9 cellular contexts compared by ENCODE assay signal in the genomic region with DNA sequence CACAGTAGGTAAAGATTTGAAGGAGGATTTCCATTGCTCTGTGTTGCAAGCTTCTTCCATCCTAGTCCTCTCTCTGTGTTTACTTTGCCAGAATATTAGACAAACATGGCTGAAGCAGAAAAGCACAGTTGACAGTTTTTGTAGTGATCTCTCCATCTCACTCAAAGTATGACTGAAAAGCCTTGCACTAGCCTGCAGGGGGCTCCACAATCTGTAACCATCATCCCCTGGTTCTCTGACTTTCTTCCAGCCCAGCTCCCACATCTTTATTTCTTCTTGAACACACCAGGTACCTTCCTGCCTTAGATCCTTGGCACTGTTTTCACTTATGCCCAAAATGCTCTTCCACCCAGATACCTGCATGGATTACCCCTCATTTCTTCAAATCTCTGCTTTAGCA. TPM values are rescaled to one million over a fixed set of nuclear protein-coding genes. Genes with fewer than 3 reads are reported as not detected.
DNase-seq lines count a peak whose midpoint lies in the region; ATAC-seq and TF ChIP-seq lines count a peak whose summit lies in the region.
"Had no signal": no experiment of that assay in that cellular context is flagged by ENCODE, and none has a peak within 500 bp of the region (broad histone marks: within the 10 kb centered on the region; RNA-seq: fewer than 3 reads in every experiment).

No MANE protein-coding gene starts in this region.

- POLR2A ChIA-PET in PC-9 (lab: Charles Lee; ENCODE audit: unreplicated experiment), result no interaction called here

- no peaks in the 10 kb centered on the region for H3K79me2 ChIP-seq in PC-9 (ENCODE audit: low read depth)

- no peak overlapping the region for H2AFZ ChIP-seq in PC-9

- H3K4me3 Mint-ChIP-seq in mesothelial cell of epicardium, result no peak overlapping the region

- H3K4me1 Mint-ChIP-seq in mesothelial cell of epicardium, result no peaks in the 10 kb centered on the region

- CTCF ChIA-PET in PC-9 (lab: Charles Lee), result no interaction called here

- no peaks in the 10 kb centered on the region for H3K9me2 ChIP-seq in PC-9 (ENCODE audit: insufficient read depth)

- peak; percentile 73 for ATAC-seq in GM21576 (IDR thresholded peaks at IDR 0.05; ENCODE audit: unreplicated experiment)

- no TSS peak for BruUV-seq in PC-9 (replicated peaks; lab: Mats Ljungman, UMichigan)

- H4K20me1 ChIP-seq in PC-9 (ENCODE audit: insufficient read depth), result no peaks in the 10 kb centered on the region

- H3K4me1 ChIP-seq in PC-9 (replicated peaks; ENCODE audit: insufficient read depth) (no peaks in the 10 kb centered on the region), ascending aorta (no peaks in the 10 kb centered on the region)

- no peaks in the 10 kb centered on the region for H3K9me3 ChIP-seq in PC-9 (ENCODE audit: insufficient read depth, low read depth)
- no peaks in the 10 kb centered on the region for H3K9me3 ChIP-seq in ascending aorta
- H3K9me3 ChIP-seq: neutrophil had no signal

- peaks cover 7% of the 10 kb centered on the region for H3K9me3 Mint-ChIP-seq in mesothelial cell of epicardium

- H3K27me3 Mint-ChIP-seq in mesothelial cell of epicardium (ENCODE audit: low read depth), result peaks cover 4% of the 10 kb centered on the region

- H3K36me3 ChIP-seq in PC-9 (ENCODE audit: low read depth), result no peaks in the 10 kb centered on the region
- no peaks in the 10 kb centered on the region for H3K36me3 ChIP-seq in ascending aorta
- H3K36me3 ChIP-seq: neutrophil had no signal

- H3K4me3 ChIP-seq in PC-9, result no peak overlapping the region
- no peak overlapping the region for H3K4me3 ChIP-seq in ascending aorta

- TF ChIP-seq CTCF in PC-9 (conservative IDR thresholded peaks at IDR 0.05), result peak; percentile 27; the same call in 1 of the 2 replicates
- TF ChIP-seq CTCF in mesothelial cell of epicardium (IDR thresholded peaks at IDR 0.05; ENCODE audit: unreplicated experiment), result no peak
- no peak for TF ChIP-seq CTCF in ascending aorta (IDR thresholded peaks at IDR 0.05)

- DNase-seq in ELF-1 (ENCODE audit: low read depth, low spot score), result peak; percentile 7
- no peak for DNase-seq in PC-9
- DNase-seq in kidney glomerular epithelial cell (lab: John Stamatoyannopoulos, UW), result peak; percentile 10
- DNase-seq in NCI-H1105 (lab: John Stamatoyannopoulos, UW), result no peak
- DNase-seq in NCI-H774 (lab: John Stamatoyannopoulos, UW), result no peak
- no peak for DNase-seq in mesothelial cell of epicardium (ENCODE audit: low spot score in 2 of 2, unreplicated experiment in 2 of 2)
- DNase-seq in ascending aorta (ENCODE audit: low spot score in 2 of 2), result no peak

- no peak overlapping the region for H3K4me2 ChIP-seq in PC-9

- intact Hi-C loops in PC-9 (cut with micrococcal nuclease; ENCODE audit: unreplicated experiment) (no loop called here), ascending aorta (cut with DNase I) (no loop called here)

- H3K27me3 ChIP-seq in PC-9 (ENCODE audit: insufficient read depth, low read depth) (no peaks in the 10 kb centered on the region), ascending aorta (no peaks in the 10 kb centered on the region)
- H3K27me3 ChIP-seq: neutrophil had no signal

- no peaks in the 10 kb centered on the region for H3K36me3 Mint-ChIP-seq in mesothelial cell of epicardium

- no peak overlapping the region for H3K27ac Mint-ChIP-seq in mesothelial cell of epicardium

- no peaks in the 10 kb centered on the region for H3F3A ChIP-seq in PC-9 (ENCODE audit: insufficient read depth, low read depth)

- H3K27ac ChIP-seq in PC-9, result no peak overlapping the region
- no peak overlapping the region for H3K27ac ChIP-seq in ascending aorta
- H3K27ac ChIP-seq: neutrophil had no signal

RNA-seq across cellular contexts. Expression of a gene that starts 34.1 kb away (rescaled TPM):
- total RNA-seq in PC-9 (2021) (0.05 TPM in 1 of 2 replicates, not detected in the other), mesothelial cell of epicardium (3.5 to 4.0 TPM (median 3.5 TPM) in 3 replicates), ascending aorta (2.2 TPM)

Comparison
In these comparisons a context has a peak if more than half of its experiments do, and no peak if none do; other contexts are left out.
1. DNase-seq: peak in ELF-1 (single experiment) and kidney glomerular epithelial cell (single experiment); none in PC-9 (0 of 2), NCI-H1105 (single experiment), NCI-H774 (single experiment), mesothelial cell of epicardium (0 of 2) and ascending aorta (0 of 2).